ENCODE assay signal across 1 cellular context in the genomic region with DNA sequence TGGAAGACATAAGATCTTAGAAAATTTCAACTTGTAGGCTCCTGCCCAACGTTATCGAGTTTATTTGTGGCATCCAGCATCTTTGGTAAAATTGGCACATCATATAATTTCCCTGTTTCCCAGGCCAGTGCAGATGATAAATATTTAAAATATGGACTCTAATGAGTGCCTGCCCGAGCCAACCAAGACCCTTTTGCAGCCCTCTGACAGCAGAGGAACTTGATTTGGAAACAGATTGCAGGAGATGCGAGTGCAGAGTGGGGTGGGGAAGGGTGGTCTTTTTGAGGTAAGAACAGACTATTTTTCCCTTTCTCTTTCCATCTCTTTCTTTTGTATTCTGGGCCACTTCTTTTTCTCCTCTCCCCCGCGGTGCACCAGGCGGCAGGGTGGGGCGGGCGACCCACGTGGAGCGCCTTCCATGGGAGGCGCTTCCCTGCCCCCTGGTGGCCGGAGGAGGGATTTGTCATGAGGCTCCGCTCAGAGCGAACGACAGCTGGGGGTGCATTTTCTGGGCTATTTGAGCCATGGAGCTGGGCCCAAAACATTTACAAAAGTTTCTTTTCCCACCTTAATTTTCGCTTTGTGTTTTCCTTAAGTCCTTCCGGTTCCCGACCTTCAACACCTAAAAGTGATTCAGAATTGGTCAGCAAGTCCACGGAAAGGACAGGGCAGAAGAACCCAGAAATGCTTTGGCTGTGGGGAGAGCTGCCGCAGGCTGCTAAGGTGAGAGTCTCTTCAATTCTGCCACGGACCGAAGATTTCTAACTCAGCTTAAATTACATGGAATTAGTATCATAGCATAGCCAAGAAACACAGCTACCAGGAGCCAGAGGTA.
TF ChIP-seq lines count a peak whose summit lies in the region.

No MANE protein-coding gene starts in this region.

TF ChIP-seq in HepG2, 621 proteins besides CTCF, POLR2A, EP300 and RAD21 (continued from another document):
- TF ChIP-seq, protein P1, sequence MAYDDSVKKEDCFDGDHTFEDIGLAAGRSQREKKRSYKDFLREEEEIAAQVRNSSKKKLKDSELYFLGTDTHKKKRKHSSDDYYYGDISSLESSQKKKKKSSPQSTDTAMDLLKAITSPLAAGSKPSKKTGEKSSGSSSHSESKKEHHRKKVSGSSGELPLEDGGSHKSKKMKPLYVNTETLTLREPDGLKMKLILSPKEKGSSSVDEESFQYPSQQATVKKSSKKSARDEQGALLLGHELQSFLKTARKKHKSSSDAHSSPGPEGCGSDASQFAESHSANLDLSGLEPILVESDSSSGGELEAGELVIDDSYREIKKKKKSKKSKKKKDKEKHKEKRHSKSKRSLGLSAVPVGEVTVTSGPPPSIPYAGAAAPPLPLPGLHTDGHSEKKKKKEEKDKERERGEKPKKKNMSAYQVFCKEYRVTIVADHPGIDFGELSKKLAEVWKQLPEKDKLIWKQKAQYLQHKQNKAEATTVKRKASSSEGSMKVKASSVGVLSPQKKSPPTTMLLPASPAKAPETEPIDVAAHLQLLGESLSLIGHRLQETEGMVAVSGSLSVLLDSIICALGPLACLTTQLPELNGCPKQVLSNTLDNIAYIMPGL (CRISPR knock-in tag; IDR thresholded peaks at IDR 0.05; ENCODE audit: borderline replicate concordance in 1 of 2, low read depth in 1 of 2) = peak in 1 of 2 experiments; percentile 53; a peak in 1 of 4 replicates
